8 cellular contexts compared by ENCODE assay signal in genomic region chr17:40038882-40039513, GRCh38. TPM values are rescaled to one million over a fixed set of nuclear protein-coding genes. Genes with fewer than 3 reads are reported as not detected.
DNase-seq lines count a peak whose midpoint lies in the region; TF ChIP-seq lines count a peak whose summit lies in the region.

No MANE protein-coding gene starts in this region.

- H3K4me3 ChIP-seq in mucosa of rectum (ENCODE audit: low read length in 2 of 2) = no peak overlapping the region

- no peaks in the 10 kb centered on the region for H3K27me3 ChIP-seq in mucosa of rectum (ENCODE audit: control insufficient read depth in 2 of 2, insufficient read depth in 2 of 2, low read length in 2 of 2)

- no peaks in the 10 kb centered on the region for H3K9me3 ChIP-seq in mucosa of rectum (ENCODE audit: control insufficient read depth in 2 of 2, low read length in 2 of 2)

- peaks cover 15 to 21% of the 10 kb centered on the region in 2 donors for H3K36me3 ChIP-seq in mucosa of rectum (ENCODE audit: control insufficient read depth in 2 of 2, insufficient read depth in 2 of 2, low read length in 2 of 2)

- H3K4me1 Mint-ChIP-seq in endothelial cell (ENCODE audit: unreplicated experiment) = peaks cover 7% of the 10 kb centered on the region

- DNase-seq in GM03348 (ENCODE audit: low spot score) (peak; percentile 86), NCI-H510A (lab: John Stamatoyannopoulos, UW) (peak; percentile 18), endothelial cell (ENCODE audit: low spot score) (peak; percentile 49), NCI-H1417 treated with DMSO at 0.1 percent for 48 hours (lab: John Stamatoyannopoulos, UW) (no peak), NCI-H2081 treated with DMSO at 0.1 percent for 48 hours (lab: John Stamatoyannopoulos, UW) (no peak)
- DNase-seq in activated effector memory CD4-positive, alpha-beta T cell treated with anti-CD3 and anti-CD28 coated beads, Interleukin-2, amount 50 U/mL, for 16 hours = no peak
- no peak for DNase-seq in stimulated activated CD4-positive, alpha-beta T cell treated with anti-CD3 and anti-CD28 coated beads, Interleukin-2, amount 100 ng/mL, for 24 hours

- no peaks in the 10 kb centered on the region for H3K9me3 Mint-ChIP-seq in endothelial cell (ENCODE audit: unreplicated experiment)

- TF ChIP-seq CTCF in endothelial cell (IDR thresholded peaks at IDR 0.05; ENCODE audit: unreplicated experiment) = peak; percentile 53

- peak overlapping the region; percentile 7 to 52 for H3K27ac ChIP-seq in mucosa of rectum (ENCODE audit: low read depth in 2 of 2, low read length in 2 of 2)

- H3K27me3 Mint-ChIP-seq in endothelial cell (ENCODE audit: unreplicated experiment) = peaks cover 2% of the 10 kb centered on the region

- H3K4me3 Mint-ChIP-seq in endothelial cell (ENCODE audit: unreplicated experiment) = peak overlapping the region; percentile 81

- H3K27ac Mint-ChIP-seq in endothelial cell (ENCODE audit: unreplicated experiment) = peak overlapping the region; percentile 75

- peaks cover 5% of the 10 kb centered on the region in 2 donors for H3K4me1 ChIP-seq in mucosa of rectum (ENCODE audit: control insufficient read depth in 2 of 2, insufficient read depth in 2 of 2, low read length in 2 of 2)

- peaks cover under 1% of the 10 kb centered on the region for H3K36me3 Mint-ChIP-seq in endothelial cell (ENCODE audit: low read depth, unreplicated experiment)

- H3K9ac ChIP-seq in mucosa of rectum (ENCODE audit: low read depth in 1 of 2, low read length in 2 of 2) = no peak overlapping the region

RNA-seq across cellular contexts. Expression of gene MED24, which starts 15.2 kb away (rescaled TPM):
- total RNA-seq in endothelial cell (ENCODE audit: unreplicated experiment) = 111 TPM

RNA-seq across cellular contexts. Expression of gene CSF3, which starts 23.8 kb away (rescaled TPM):
- not detected for total RNA-seq in endothelial cell (ENCODE audit: unreplicated experiment)

RNA-seq across cellular contexts. Expression of gene THRA, which starts 23.8 kb away (rescaled TPM):
- total RNA-seq in endothelial cell (ENCODE audit: unreplicated experiment) = 13.6 TPM

RNA-seq across cellular contexts. Expression of gene PSMD3, which starts 58.4 kb away (rescaled TPM):
- total RNA-seq in endothelial cell (ENCODE audit: unreplicated experiment) = 132 TPM

Comparison
In these comparisons a context has a peak if more than half of its experiments do, and no peak if none do; other contexts are left out.
1. DNase-seq: peak in GM03348 (single experiment), NCI-H510A (single experiment) and endothelial cell (single experiment); none in activated effector memory CD4-positive, alpha-beta T cell treated with anti-CD3 and anti-CD28 coated beads, Interleukin-2, amount 50 U/mL, for 16 hours (single experiment), stimulated activated CD4-positive, alpha-beta T cell treated with anti-CD3 and anti-CD28 coated beads, Interleukin-2, amount 100 ng/mL, for 24 hours (0 of 2), NCI-H1417 treated with DMSO at 0.1 percent for 48 hours (single experiment) and NCI-H2081 treated with DMSO at 0.1 percent for 48 hours (single experiment).